1 cellular context compared by ENCODE assay signal in the genomic region with DNA sequence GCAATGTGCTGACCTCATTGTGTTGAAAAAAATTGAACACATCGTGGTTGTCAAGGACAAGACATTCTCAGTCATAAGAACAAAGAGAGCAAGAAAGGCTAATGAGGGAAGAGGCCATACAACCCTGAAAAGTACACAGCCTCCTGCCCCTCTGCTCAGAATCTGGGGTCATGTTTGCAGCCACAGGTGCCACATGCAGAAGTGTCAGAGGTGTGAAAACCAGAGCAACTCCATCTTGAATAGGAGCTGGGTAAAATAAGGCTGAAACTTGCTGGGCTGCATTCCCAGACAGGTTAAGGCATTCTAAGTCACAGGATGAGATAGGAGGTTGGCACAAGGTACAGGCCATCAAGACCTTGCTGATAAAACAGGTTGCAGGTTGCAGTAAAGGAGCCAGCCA.
A peak's percentile ranks its signal among the peaks of the same experiment; 100 is the strongest.
TF ChIP-seq lines count a peak whose summit lies in the region.

No MANE protein-coding gene starts in this region.

TF ChIP-seq in WTC11, 78 proteins besides CTCF, POLR2A, EP300 and RAD21 (continued from another document):
- TF ChIP-seq, protein P1, sequence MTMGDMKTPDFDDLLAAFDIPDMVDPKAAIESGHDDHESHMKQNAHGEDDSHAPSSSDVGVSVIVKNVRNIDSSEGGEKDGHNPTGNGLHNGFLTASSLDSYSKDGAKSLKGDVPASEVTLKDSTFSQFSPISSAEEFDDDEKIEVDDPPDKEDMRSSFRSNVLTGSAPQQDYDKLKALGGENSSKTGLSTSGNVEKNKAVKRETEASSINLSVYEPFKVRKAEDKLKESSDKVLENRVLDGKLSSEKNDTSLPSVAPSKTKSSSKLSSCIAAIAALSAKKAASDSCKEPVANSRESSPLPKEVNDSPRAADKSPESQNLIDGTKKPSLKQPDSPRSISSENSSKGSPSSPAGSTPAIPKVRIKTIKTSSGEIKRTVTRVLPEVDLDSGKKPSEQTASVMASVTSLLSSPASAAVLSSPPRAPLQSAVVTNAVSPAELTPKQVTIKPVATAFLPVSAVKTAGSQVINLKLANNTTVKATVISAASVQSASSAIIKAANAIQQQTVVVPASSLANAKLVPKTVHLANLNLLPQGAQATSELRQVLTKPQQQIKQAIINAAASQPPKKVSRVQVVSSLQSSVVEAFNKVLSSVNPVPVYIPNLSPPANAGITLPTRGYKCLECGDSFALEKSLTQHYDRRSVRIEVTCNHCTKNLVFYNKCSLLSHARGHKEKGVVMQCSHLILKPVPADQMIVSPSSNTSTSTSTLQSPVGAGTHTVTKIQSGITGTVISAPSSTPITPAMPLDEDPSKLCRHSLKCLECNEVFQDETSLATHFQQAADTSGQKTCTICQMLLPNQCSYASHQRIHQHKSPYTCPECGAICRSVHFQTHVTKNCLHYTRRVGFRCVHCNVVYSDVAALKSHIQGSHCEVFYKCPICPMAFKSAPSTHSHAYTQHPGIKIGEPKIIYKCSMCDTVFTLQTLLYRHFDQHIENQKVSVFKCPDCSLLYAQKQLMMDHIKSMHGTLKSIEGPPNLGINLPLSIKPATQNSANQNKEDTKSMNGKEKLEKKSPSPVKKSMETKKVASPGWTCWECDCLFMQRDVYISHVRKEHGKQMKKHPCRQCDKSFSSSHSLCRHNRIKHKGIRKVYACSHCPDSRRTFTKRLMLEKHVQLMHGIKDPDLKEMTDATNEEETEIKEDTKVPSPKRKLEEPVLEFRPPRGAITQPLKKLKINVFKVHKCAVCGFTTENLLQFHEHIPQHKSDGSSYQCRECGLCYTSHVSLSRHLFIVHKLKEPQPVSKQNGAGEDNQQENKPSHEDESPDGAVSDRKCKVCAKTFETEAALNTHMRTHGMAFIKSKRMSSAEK (CRISPR knock-in tag; IDR thresholded peaks at IDR 0.05; ENCODE audit: borderline replicate concordance): no peak
- TF ChIP-seq ZNF416 (CRISPR knock-in tag; IDR thresholded peaks at IDR 0.05) (no peak), ELF4 (CRISPR knock-in tag; IDR thresholded peaks at IDR 0.05; ENCODE audit: low read depth) (no peak), ZNF671 (CRISPR knock-in tag; IDR thresholded peaks at IDR 0.05) (no peak), CREB1 (CRISPR knock-in tag; IDR thresholded peaks at IDR 0.05) (no peak), PRRX2 (CRISPR knock-in tag; IDR thresholded peaks at IDR 0.05) (no peak), IRF2 (CRISPR knock-in tag; IDR thresholded peaks at IDR 0.05; ENCODE audit: borderline replicate concordance, low read depth) (no peak), ZNF121 (CRISPR knock-in tag; IDR thresholded peaks at IDR 0.05) (no peak), MXD4 (CRISPR knock-in tag; IDR thresholded peaks at IDR 0.05; ENCODE audit: borderline replicate concordance) (peak; percentile 74; the same call in 1 of the 2 replicates)
- TF ChIP-seq, protein P2, sequence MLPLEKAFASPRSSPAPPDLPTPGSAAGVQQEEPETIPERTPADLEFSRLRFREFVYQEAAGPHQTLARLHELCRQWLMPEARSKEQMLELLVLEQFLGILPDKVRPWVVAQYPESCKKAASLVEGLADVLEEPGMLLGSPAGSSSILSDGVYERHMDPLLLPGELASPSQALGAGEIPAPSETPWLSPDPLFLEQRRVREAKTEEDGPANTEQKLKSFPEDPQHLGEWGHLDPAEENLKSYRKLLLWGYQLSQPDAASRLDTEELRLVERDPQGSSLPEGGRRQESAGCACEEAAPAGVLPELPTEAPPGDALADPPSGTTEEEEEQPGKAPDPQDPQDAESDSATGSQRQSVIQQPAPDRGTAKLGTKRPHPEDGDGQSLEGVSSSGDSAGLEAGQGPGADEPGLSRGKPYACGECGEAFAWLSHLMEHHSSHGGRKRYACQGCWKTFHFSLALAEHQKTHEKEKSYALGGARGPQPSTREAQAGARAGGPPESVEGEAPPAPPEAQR (CRISPR knock-in tag; IDR thresholded peaks at IDR 0.05): peak; percentile 86
- TF ChIP-seq, protein P3, sequence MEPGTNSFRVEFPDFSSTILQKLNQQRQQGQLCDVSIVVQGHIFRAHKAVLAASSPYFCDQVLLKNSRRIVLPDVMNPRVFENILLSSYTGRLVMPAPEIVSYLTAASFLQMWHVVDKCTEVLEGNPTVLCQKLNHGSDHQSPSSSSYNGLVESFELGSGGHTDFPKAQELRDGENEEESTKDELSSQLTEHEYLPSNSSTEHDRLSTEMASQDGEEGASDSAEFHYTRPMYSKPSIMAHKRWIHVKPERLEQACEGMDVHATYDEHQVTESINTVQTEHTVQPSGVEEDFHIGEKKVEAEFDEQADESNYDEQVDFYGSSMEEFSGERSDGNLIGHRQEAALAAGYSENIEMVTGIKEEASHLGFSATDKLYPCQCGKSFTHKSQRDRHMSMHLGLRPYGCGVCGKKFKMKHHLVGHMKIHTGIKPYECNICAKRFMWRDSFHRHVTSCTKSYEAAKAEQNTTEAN (CRISPR knock-in tag; IDR thresholded peaks at IDR 0.05): no peak
- TF ChIP-seq, protein P4, sequence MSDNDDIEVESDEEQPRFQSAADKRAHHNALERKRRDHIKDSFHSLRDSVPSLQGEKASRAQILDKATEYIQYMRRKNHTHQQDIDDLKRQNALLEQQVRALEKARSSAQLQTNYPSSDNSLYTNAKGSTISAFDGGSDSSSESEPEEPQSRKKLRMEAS (CRISPR knock-in tag; IDR thresholded peaks at IDR 0.05): peak; percentile 22; the same call in 1 of the 2 replicates
- TF ChIP-seq, protein P5, sequence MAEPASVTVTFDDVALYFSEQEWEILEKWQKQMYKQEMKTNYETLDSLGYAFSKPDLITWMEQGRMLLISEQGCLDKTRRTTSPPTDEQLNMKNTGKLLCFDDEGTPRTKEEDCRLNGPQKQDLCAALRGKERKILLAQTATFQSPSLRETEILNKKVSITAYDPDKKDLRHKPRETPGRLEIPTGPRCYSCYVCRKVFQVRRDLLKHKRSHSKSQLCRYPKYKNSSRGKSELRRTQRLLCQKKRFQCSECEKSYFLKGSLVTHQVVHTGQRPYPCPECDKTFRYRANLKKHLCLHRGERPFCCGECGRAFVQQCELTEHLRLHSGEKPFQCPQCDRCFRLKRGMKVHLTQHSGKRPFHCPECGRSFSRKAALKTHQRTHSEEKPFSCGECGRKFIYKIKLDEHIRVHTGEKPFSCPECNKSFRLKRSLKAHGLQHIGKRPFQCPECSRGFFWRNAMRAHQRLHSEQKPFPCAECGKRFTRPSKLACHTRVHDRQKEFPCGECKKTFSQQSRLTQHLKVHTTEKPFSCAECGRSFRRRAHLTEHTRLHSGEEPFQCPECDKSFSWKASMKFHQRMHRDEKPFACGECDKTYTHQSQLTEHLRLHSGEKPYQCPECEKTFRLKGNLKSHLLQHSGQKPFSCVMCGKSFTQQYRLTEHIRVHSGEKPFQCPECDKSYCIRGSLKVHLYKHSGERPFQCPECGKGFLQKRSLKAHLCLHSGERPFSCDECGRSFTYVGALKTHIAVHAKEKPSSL (CRISPR knock-in tag; conservative IDR thresholded peaks at IDR 0.05): no peak
